14 cellular contexts compared by ENCODE assay signal in genomic region chr3:61559108-61559731, GRCh38. TPM values are rescaled to one million over a fixed set of nuclear protein-coding genes. Genes with fewer than 3 reads are reported as not detected.
DNase-seq lines count a peak whose midpoint lies in the region; ATAC-seq and TF ChIP-seq lines count a peak whose summit lies in the region.
"Had no signal": no experiment of that assay in that cellular context is flagged by ENCODE, and none has a peak within 500 bp of the region (broad histone marks: within the 10 kb centered on the region; RNA-seq: fewer than 3 reads in every experiment).

No MANE protein-coding gene starts in this region.

- H3K27me3 ChIP-seq in BLaER1 treated with 17β-estradiol and CSF1 and Interleukin-3, amounts not matched to agents 10 nM and 100 nM = peaks cover 17 to 42% (median 28%) of the 10 kb centered on the region in 11 experiments
- no peaks in the 10 kb centered on the region for H3K27me3 ChIP-seq in HUES64 (ENCODE audit: insufficient read depth, low read length)

- peaks cover 5% of the 10 kb centered on the region for H3K27me3 Mint-ChIP-seq in progenitor cell of endocrine pancreas

- TF ChIP-seq CTCF in fibroblast of mammary gland (conservative IDR thresholded peaks at IDR 0.05; ENCODE audit: control insufficient read depth, insufficient read depth, low read depth, low read length) (peak; percentile 26), progenitor cell of endocrine pancreas (IDR thresholded peaks at IDR 0.05; ENCODE audit: unreplicated experiment) (no peak)

- H3K4me1 ChIP-seq in BLaER1 treated with 17β-estradiol and CSF1 and Interleukin-3, amounts not matched to agents 10 nM and 100 nM = peaks cover 21 to 43% (median 30%) of the 10 kb centered on the region in 10 experiments
- H3K4me1 ChIP-seq in HUES64 (ENCODE audit: insufficient read depth, low read length) = peaks cover 11% of the 10 kb centered on the region; the same call in 1 of the 2 replicates

- H3K36me3 ChIP-seq in BLaER1 treated with 17β-estradiol and CSF1 and Interleukin-3, amounts not matched to agents 10 nM and 100 nM = peaks cover 0 to 2% (median 0%) of the 10 kb centered on the region in 11 experiments; a peak in 1 of 22 replicates
- no peaks in the 10 kb centered on the region for H3K36me3 ChIP-seq in HUES64 (ENCODE audit: insufficient read depth, low read length)

- DNase-seq in fibroblast of mammary gland (ENCODE audit: low read depth) (peak; percentile 35), progenitor cell of endocrine pancreas (ENCODE audit: low spot score, unreplicated experiment) (no peak), H4 (ENCODE audit: low spot score) (no peak), globus pallidus (ENCODE audit: low spot score) (no peak)
- DNase-seq in activated CD8-positive, alpha-beta memory T cell treated with anti-CD3 and anti-CD28 coated beads, Interleukin-2, amount 50 U/mL, for 48 hours = no peak
- DNase-seq: activated CD4-positive, alpha-beta T cell treated with anti-CD3 and anti-CD28 coated beads, Interleukin-2, amount 10 ng/mL, durations not matched to agents 7 days and 5 days; activated naive CD4-positive, alpha-beta T cell treated with Interleukin-2 at 50 U/mL for 16 hours; DMS79 treated with DMSO at 0.1 percent for 48 hours; effector CD4-positive, alpha-beta T cell; islet precursor cell; NCI-H510A treated with DMSO at 0.1 percent for 48 hours had no signal

- H3K4me2 ChIP-seq in BLaER1 treated with 17β-estradiol and CSF1 and Interleukin-3, amounts not matched to agents 10 nM and 100 nM = peak overlapping the region; percentile 79 to 98 (median 96)

- H3K9me3 ChIP-seq in BLaER1 treated with 17β-estradiol and CSF1 and Interleukin-3, amounts not matched to agents 10 nM and 100 nM (replicated peaks in 1 of 11) = peaks cover 0 to 11% (median 6%) of the 10 kb centered on the region in 11 experiments; a peak in 12 of 22 replicates
- no peaks in the 10 kb centered on the region for H3K9me3 ChIP-seq in HUES64 (ENCODE audit: insufficient read depth, low read depth, low read length)

- peaks cover 3% of the 10 kb centered on the region for H3K9me3 Mint-ChIP-seq in progenitor cell of endocrine pancreas (ENCODE audit: low read depth)
- H3K9me3 Mint-ChIP-seq: activated CD4-positive, alpha-beta T cell treated with anti-CD3 and anti-CD28 coated beads, Interleukin-2, amount 10 ng/mL, durations not matched to agents 7 days and 5 days had no signal

- H3K36me3 Mint-ChIP-seq in progenitor cell of endocrine pancreas (ENCODE audit: insufficient read depth) = no peaks in the 10 kb centered on the region

- 68% methylated on average over 8 of the region's 8 CpGs for WGBS in HUES64

- H3K27ac Mint-ChIP-seq in progenitor cell of endocrine pancreas = peak overlapping the region; percentile 49
- H3K27ac Mint-ChIP-seq: activated CD4-positive, alpha-beta T cell treated with anti-CD3 and anti-CD28 coated beads, Interleukin-2, amount 10 ng/mL, durations not matched to agents 7 days and 5 days had no signal

- no peak for ATAC-seq in HG02759 (IDR thresholded peaks at IDR 0.05; ENCODE audit: unreplicated experiment)

- peak overlapping the region in 6 of 10 experiments; percentile 71 to 93 (median 81); a peak in 7 of 20 replicates for H3K4me3 ChIP-seq in BLaER1 treated with 17β-estradiol and CSF1 and Interleukin-3, amounts not matched to agents 10 nM and 100 nM
- H3K4me3 ChIP-seq in HUES64 (ENCODE audit: low read length) = peak overlapping the region; percentile 95; the same call in 1 of the 2 replicates
- H3K4me3 ChIP-seq in fibroblast of mammary gland (ENCODE audit: control insufficient read depth, low read depth, low read length) = no peak overlapping the region

- H3K4me3 Mint-ChIP-seq in progenitor cell of endocrine pancreas (ENCODE audit: low read depth) = peak overlapping the region; percentile 96

- H4K20me1 ChIP-seq in BLaER1 treated with 17β-estradiol and CSF1 and Interleukin-3, amounts not matched to agents 10 nM and 100 nM = peaks cover 11 to 25% (median 18%) of the 10 kb centered on the region in 11 experiments

- peak overlapping the region in 5 of 11 experiments; percentile 90 to 94 (median 91); a peak in 7 of 22 replicates for H3K9ac ChIP-seq in BLaER1 treated with 17β-estradiol and CSF1 and Interleukin-3, amounts not matched to agents 10 nM and 100 nM
- H3K9ac ChIP-seq in HUES64 (ENCODE audit: low read depth, low read length) = no peak overlapping the region

- peak overlapping the region in 8 of 11 experiments; percentile 92 to 98 (median 94); a peak in 14 of 22 replicates for H3K27ac ChIP-seq in BLaER1 treated with 17β-estradiol and CSF1 and Interleukin-3, amounts not matched to agents 10 nM and 100 nM
- peak overlapping the region; percentile 3; the same call in 1 of the 2 replicates for H3K27ac ChIP-seq in HUES64 (ENCODE audit: low read depth, low read length)

- H3K4me1 Mint-ChIP-seq in progenitor cell of endocrine pancreas (ENCODE audit: low read depth) = peaks cover 7% of the 10 kb centered on the region

RNA-seq across cellular contexts. Expression of gene PTPRG, which starts 2.2 kb away (rescaled TPM):
- polyA plus RNA-seq in HUES64 (2013, experiment 1 of 2) = 46.4 TPM
- polyA plus RNA-seq in HUES64 (2013, experiment 2 of 2) = 51.2 TPM
- total RNA-seq in progenitor cell of endocrine pancreas = 44.3 and 49.1 TPM in 2 replicates
- 15.7 and 16.1 TPM in 2 replicates for total RNA-seq in H4 (2014; rRNA removed; shearing (Covaris generic))
- total RNA-seq: activated CD4-positive, alpha-beta T cell treated with anti-CD3 and anti-CD28 coated beads, Interleukin-2, amount 10 ng/mL, durations not matched to agents 7 days and 5 days had no signal
